In the genomic region with DNA sequence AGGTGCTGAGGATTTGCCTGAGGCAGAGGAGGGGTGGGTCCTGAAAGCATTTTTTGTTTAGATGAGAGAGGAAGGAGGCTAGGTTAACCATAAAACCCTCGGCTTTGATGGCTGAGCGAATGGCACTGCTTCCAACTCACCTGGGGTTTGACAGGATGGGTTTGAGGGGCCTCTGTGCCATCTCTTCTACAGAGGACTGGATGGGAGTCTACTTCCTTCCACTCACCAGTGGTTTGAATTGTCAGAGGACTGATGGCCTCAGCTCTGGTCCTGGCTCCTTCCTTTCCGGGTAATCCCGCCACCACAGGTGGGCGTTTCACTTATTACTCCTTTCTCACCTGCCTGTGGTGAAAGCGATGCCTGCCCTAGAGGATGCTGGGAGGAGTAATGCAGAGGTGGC, we compare ENCODE assay signal across 17 cellular contexts.
DNase-seq lines count a peak whose midpoint lies in the region; ATAC-seq lines count a peak whose summit lies in the region.
"Had no signal": no experiment of that assay in that cellular context is flagged by ENCODE, and none has a peak within 500 bp of the region (broad histone marks: within the 10 kb centered on the region; RNA-seq: fewer than 3 reads in every experiment).

No MANE protein-coding gene starts in this region.

- H2BK120ac ChIP-seq in mesenchymal stem cell (ENCODE audit: low read depth, low read length): peak overlapping the region; percentile 81

- peak overlapping the region; percentile 44 for H2BK15ac ChIP-seq in mesenchymal stem cell (ENCODE audit: low read depth, poor library complexity, severe bottlenecking)

- H4K91ac ChIP-seq in mesenchymal stem cell (ENCODE audit: low read length): peak overlapping the region; percentile 84

- peaks cover 3% of the 10 kb centered on the region for H3K9me3 Mint-ChIP-seq in activated T-cell treated with anti-CD3 and anti-CD28 coated beads, Interleukin-2, amount 50 U/mL, for 4 hours
- peaks cover 10% of the 10 kb centered on the region for H3K9me3 Mint-ChIP-seq in stimulated activated effector memory CD8-positive, alpha-beta T cell treated with anti-CD3 and anti-CD28 coated beads, Interleukin-12 subunit alpha, Interleukin-12 subunit beta, amount 100 ng/mL, for 72 hours

- H3K27ac Mint-ChIP-seq in stimulated activated effector memory CD8-positive, alpha-beta T cell treated with anti-CD3 and anti-CD28 coated beads, Interleukin-12 subunit alpha, Interleukin-12 subunit beta, amount 100 ng/mL, for 72 hours: no peak overlapping the region
- H3K27ac Mint-ChIP-seq: CD8-positive, alpha-beta memory T cell had no signal

- peak; percentile 9 for DNase-seq in activated T-cell treated with anti-CD3 and anti-CD28 coated beads for 48 hours (ENCODE audit: low read depth)
- DNase-seq in activated T-cell treated with anti-CD3 and anti-CD28 coated beads, Interleukin-2, amount 50 U/mL, for 4 hours: no peak
- DNase-seq in HK-2 (ENCODE audit: unreplicated experiment): peak; percentile 54
- no peak for DNase-seq in mesenchymal stem cell
- DNase-seq in stimulated activated effector memory CD8-positive, alpha-beta T cell treated with anti-CD3 and anti-CD28 coated beads, Interleukin-12 subunit alpha, Interleukin-12 subunit beta, amount 100 ng/mL, for 72 hours (ENCODE audit: low spot score in 2 of 2): no peak
- no peak for DNase-seq in stimulated activated CD4-positive, alpha-beta T cell treated with anti-CD3 and anti-CD28 coated beads, Interleukin-12 subunit alpha, Interleukin-12 subunit beta, amount 100 ng/mL, for 4 hours
- DNase-seq in MG63: no peak
- no peak for DNase-seq in Ammon's horn (ENCODE audit: low spot score)
- DNase-seq: activated effector memory CD4-positive, alpha-beta T cell treated with anti-CD3 and anti-CD28 coated beads, Interleukin-2, amount 50 U/mL, for 16 hours; CD8-positive, alpha-beta memory T cell; DND-41; NCI-H1930; NCI-H446; RPMI8226; stimulated activated CD4-positive, alpha-beta T cell treated with anti-CD3 and anti-CD28 coated beads, Interleukin-2, amount 100 ng/mL, for 48 hours had no signal

- no peaks in the 10 kb centered on the region for H3K36me3 Mint-ChIP-seq in activated T-cell treated with anti-CD3 and anti-CD28 coated beads, Interleukin-2, amount 50 U/mL, for 4 hours (ENCODE audit: insufficient read depth)
- no peaks in the 10 kb centered on the region for H3K36me3 Mint-ChIP-seq in stimulated activated effector memory CD8-positive, alpha-beta T cell treated with anti-CD3 and anti-CD28 coated beads, Interleukin-12 subunit alpha, Interleukin-12 subunit beta, amount 100 ng/mL, for 72 hours
- H3K36me3 Mint-ChIP-seq: CD8-positive, alpha-beta memory T cell had no signal

- H4K8ac ChIP-seq in mesenchymal stem cell (ENCODE audit: low read length): no peak overlapping the region

- peak overlapping the region; percentile 70 to 100 for H2BK12ac ChIP-seq in mesenchymal stem cell (ENCODE audit: low read length in 2 of 2)

- no peak overlapping the region for H3K4me2 ChIP-seq in mesenchymal stem cell (ENCODE audit: low read length, poor library complexity, severe bottlenecking)

- H3K4ac ChIP-seq in mesenchymal stem cell (ENCODE audit: low read depth in 1 of 2, low read length in 2 of 2): peak overlapping the region; percentile 7 to 71

- 100% methylated on average over 6 of the region's 6 CpGs for WGBS in mesenchymal stem cell

- peak overlapping the region in 1 of 2 experiments; percentile 26 for H3K14ac ChIP-seq in mesenchymal stem cell (ENCODE audit: low read length in 2 of 2)

- H3K36me3 ChIP-seq in mesenchymal stem cell (ENCODE audit: control insufficient read depth in 1 of 2, insufficient read depth in 2 of 2, low read depth in 1 of 2, low read length in 2 of 2) (no peaks in the 10 kb centered on the region), MG63 (no peaks in the 10 kb centered on the region)

- no peak overlapping the region for H3K4me3 ChIP-seq in mesenchymal stem cell (ENCODE audit: insufficient read depth in 1 of 2, low read depth in 1 of 2, low read length in 2 of 2)
- H3K4me3 ChIP-seq in MG63: no peak overlapping the region
- H3K4me3 ChIP-seq: K562, lung had no signal

- no peak overlapping the region for H3K9ac ChIP-seq in mesenchymal stem cell (ENCODE audit: low read length)

- H3K18ac ChIP-seq in mesenchymal stem cell (ENCODE audit: low read depth in 1 of 2, low read length in 2 of 2): peak overlapping the region; percentile 61 to 85

- H2AK5ac ChIP-seq in mesenchymal stem cell (ENCODE audit: low read length, severe bottlenecking): peak overlapping the region; percentile 85

- H3K27me3 Mint-ChIP-seq in activated T-cell treated with anti-CD3 and anti-CD28 coated beads, Interleukin-2, amount 50 U/mL, for 4 hours (ENCODE audit: low read depth): peaks cover 3% of the 10 kb centered on the region

- ATAC-seq in activated T-cell treated with anti-CD3 and anti-CD28 coated beads, Interleukin-2, amount 50 U/mL, for 4 hours: no peak
- ATAC-seq in stimulated activated effector memory CD8-positive, alpha-beta T cell treated with anti-CD3 and anti-CD28 coated beads, Interleukin-12 subunit alpha, Interleukin-12 subunit beta, amount 100 ng/mL, for 72 hours: peak; percentile 36

- H3K27ac ChIP-seq in mesenchymal stem cell (ENCODE audit: low read length, poor library complexity, severe bottlenecking): peak overlapping the region; percentile 88

- peaks cover 5% of the 10 kb centered on the region for H3K4me1 ChIP-seq in mesenchymal stem cell (ENCODE audit: control insufficient read depth, insufficient read depth, low read depth, low read length)

- H2AFZ ChIP-seq in mesenchymal stem cell (ENCODE audit: low read depth, low read length): no peak overlapping the region

- no peaks in the 10 kb centered on the region for H3K4me1 Mint-ChIP-seq in activated T-cell treated with anti-CD3 and anti-CD28 coated beads, Interleukin-2, amount 50 U/mL, for 4 hours (ENCODE audit: low read depth)
- H3K4me1 Mint-ChIP-seq in stimulated activated effector memory CD8-positive, alpha-beta T cell treated with anti-CD3 and anti-CD28 coated beads, Interleukin-12 subunit alpha, Interleukin-12 subunit beta, amount 100 ng/mL, for 72 hours: no peaks in the 10 kb centered on the region
- H3K4me1 Mint-ChIP-seq: CD8-positive, alpha-beta memory T cell had no signal

- H3K23ac ChIP-seq in mesenchymal stem cell (ENCODE audit: low read length in 2 of 2): no peak overlapping the region

- H3K79me1 ChIP-seq in mesenchymal stem cell (replicated peaks; ENCODE audit: low read length, poor library complexity, severe bottlenecking): no peaks in the 10 kb centered on the region

- H3K27me3 ChIP-seq in mesenchymal stem cell (ENCODE audit: control insufficient read depth in 1 of 2, insufficient read depth in 1 of 2, low read length in 2 of 2) (peaks cover 0 to 2% of the 10 kb centered on the region in 2 experiments), MG63 (no peaks in the 10 kb centered on the region)

- peak overlapping the region; percentile 31 for H2BK5ac ChIP-seq in mesenchymal stem cell (ENCODE audit: low read depth, low read length, poor library complexity, severe bottlenecking)

- no peaks in the 10 kb centered on the region for H3K9me3 ChIP-seq in mesenchymal stem cell (ENCODE audit: control insufficient read depth, low read length)
- H3K9me3 ChIP-seq in MG63: peaks cover 10% of the 10 kb centered on the region; the same call in 1 of the 2 replicates

- no peak overlapping the region for H3K4me3 Mint-ChIP-seq in activated T-cell treated with anti-CD3 and anti-CD28 coated beads, Interleukin-2, amount 50 U/mL, for 4 hours
- no peak overlapping the region for H3K4me3 Mint-ChIP-seq in stimulated activated effector memory CD8-positive, alpha-beta T cell treated with anti-CD3 and anti-CD28 coated beads, Interleukin-12 subunit alpha, Interleukin-12 subunit beta, amount 100 ng/mL, for 72 hours
- H3K4me3 Mint-ChIP-seq: CD8-positive, alpha-beta memory T cell had no signal

Comparison
In these comparisons a context has a peak if more than half of its experiments do, and no peak if none do; other contexts are left out.
1. DNase-seq: peak in activated T-cell treated with anti-CD3 and anti-CD28 coated beads for 48 hours (single experiment) and HK-2 (single experiment); none in activated T-cell treated with anti-CD3 and anti-CD28 coated beads, Interleukin-2, amount 50 U/mL, for 4 hours (single experiment), mesenchymal stem cell (single experiment), stimulated activated effector memory CD8-positive, alpha-beta T cell treated with anti-CD3 and anti-CD28 coated beads, Interleukin-12 subunit alpha, Interleukin-12 subunit beta, amount 100 ng/mL, for 72 hours (0 of 2), stimulated activated CD4-positive, alpha-beta T cell treated with anti-CD3 and anti-CD28 coated beads, Interleukin-12 subunit alpha, Interleukin-12 subunit beta, amount 100 ng/mL, for 4 hours (single experiment), MG63 (single experiment) and Ammon's horn (single experiment).